ENCODE assay signal across 9 cellular contexts in genomic region chr2:169069341-169069740, GRCh38. TPM values are rescaled to one million over a fixed set of nuclear protein-coding genes. Genes with fewer than 3 reads are reported as not detected.
DNase-seq lines count a peak whose midpoint lies in the region; ATAC-seq and TF ChIP-seq lines count a peak whose summit lies in the region.
"Had no signal": no experiment of that assay in that cellular context is flagged by ENCODE, and none has a peak within 500 bp of the region (broad histone marks: within the 10 kb centered on the region; RNA-seq: fewer than 3 reads in every experiment).

Gene DHRS9, plus strand, starts transcription at chr2:169069563. Its CDS starts 12,019 bp downstream, at chr2:169081582.

- H3K9me3 Mint-ChIP-seq in MCF 10A (ENCODE audit: unreplicated experiment), result no peaks in the 10 kb centered on the region
- H3K9me3 Mint-ChIP-seq: CD8-positive, alpha-beta memory T cell had no signal

- TF ChIP-seq POLR2A in breast epithelium (IDR thresholded peaks at IDR 0.05), result no peak

- no peaks in the 10 kb centered on the region for H3K36me3 Mint-ChIP-seq in MCF 10A (ENCODE audit: insufficient read depth, unreplicated experiment)
- H3K36me3 Mint-ChIP-seq: CD8-positive, alpha-beta memory T cell had no signal

- peak within 1 kb of the TSS; percentile 53 for H3K27ac Mint-ChIP-seq in MCF 10A (ENCODE audit: low read depth, unreplicated experiment)
- H3K27ac Mint-ChIP-seq: CD8-positive, alpha-beta memory T cell had no signal

- POLR2A ChIA-PET in MCF 10A (lab: Yijun Ruan, JAX), result interaction anchor here (0.6 to 1.8 kb wide), 12 partner anchors 10 to 105 kb away, joined by 3 to 17 read pairs (median 4); no protein-coding TSS in a partner anchor

- no peak within 1 kb of the TSS for H3K9ac ChIP-seq in subcutaneous abdominal adipose tissue (ENCODE audit: low read length in 5 of 5)

- H3K27me3 ChIP-seq in breast epithelium (no peaks in the 10 kb centered on the region), SJSA1 (replicated peaks) (no peaks in the 10 kb centered on the region), subcutaneous abdominal adipose tissue (ENCODE audit: control insufficient read depth in 5 of 5, insufficient read depth in 4 of 5, low read length in 5 of 5) (no peaks in the 10 kb centered on the region)

- DNase-seq in MCF 10A (ENCODE audit: unreplicated experiment) (peak; percentile 97), breast epithelium (ENCODE audit: low spot score in 2 of 2) (no peak), SJSA1 (ENCODE audit: low read depth in 1 of 2, low spot score in 2 of 2) (peak; percentile 33 to 57), glomerular endothelial cell (ENCODE audit: extremely low read depth, low read depth, low spot score) (peak; percentile 25), GM13977 (ENCODE audit: low spot score) (no peak)
- DNase-seq: CD8-positive, alpha-beta memory T cell had no signal

- H3K4me3 ChIP-seq in breast epithelium, result peak within 1 kb of the TSS in 1 of 3 donors; percentile 9
- H3K4me3 ChIP-seq in SJSA1, result no peak within 1 kb of the TSS
- peak within 1 kb of the TSS in 4 of 5 donors; percentile 9 to 23 (median 20) for H3K4me3 ChIP-seq in subcutaneous abdominal adipose tissue (ENCODE audit: low read depth in 1 of 5, low read length in 5 of 5)

- no TSS peak for BruUV-seq in MCF 10A (replicated peaks; lab: Mats Ljungman, UMichigan)

- peaks cover 16% of the 10 kb centered on the region for H3K4me1 Mint-ChIP-seq in MCF 10A (ENCODE audit: insufficient read depth, unreplicated experiment)

- intact Hi-C loops in MCF 10A (cut with micrococcal nuclease) (no loop called here), breast epithelium (cut with DNase I; ENCODE audit: low total_unique reads) (no loop called here)

- TF ChIP-seq CTCF in MCF 10A (IDR thresholded peaks at IDR 0.05; ENCODE audit: unreplicated experiment), result no peak
- TF ChIP-seq CTCF in breast epithelium (IDR thresholded peaks at IDR 0.05), result no peak
- no peak for TF ChIP-seq CTCF in GM13977 (IDR thresholded peaks at IDR 0.05; ENCODE audit: extremely low read depth, insufficient read depth, missing control alignments)

- H3K4me1 ChIP-seq in breast epithelium (no peaks in the 10 kb centered on the region), SJSA1 (replicated peaks) (peaks cover 10% of the 10 kb centered on the region), subcutaneous abdominal adipose tissue (ENCODE audit: control insufficient read depth in 5 of 5, insufficient read depth in 5 of 5, low read length in 5 of 5) (peaks cover 3 to 48% (median 34%) of the 10 kb centered on the region in 5 donors)

- H3K27ac ChIP-seq in breast epithelium (no peak within 1 kb of the TSS), SJSA1 (no peak within 1 kb of the TSS), subcutaneous abdominal adipose tissue (ENCODE audit: low read depth, low read length) (peak within 1 kb of the TSS; percentile 7)

- ATAC-seq in GM21381 (IDR thresholded peaks at IDR 0.05; ENCODE audit: unreplicated experiment) (no peak), HG03095 (IDR thresholded peaks at IDR 0.05; ENCODE audit: unreplicated experiment) (no peak)

- CTCF ChIA-PET in MCF 10A (lab: Yijun Ruan, JAX), result interaction anchor here (0.6 to 0.7 kb wide), 4 partner anchors 24 to 102 kb away, joined by 3 to 5 read pairs (median 4); no protein-coding TSS in a partner anchor

- H3K9me3 ChIP-seq in breast epithelium, result no peaks in the 10 kb centered on the region
- H3K9me3 ChIP-seq in SJSA1 (replicated peaks), result no peaks in the 10 kb centered on the region
- H3K9me3 ChIP-seq in subcutaneous abdominal adipose tissue (ENCODE audit: control insufficient read depth in 5 of 5, low read length in 5 of 5), result no peaks in the 10 kb centered on the region

- H3K27me3 Mint-ChIP-seq in MCF 10A (ENCODE audit: insufficient read depth, unreplicated experiment), result no peaks in the 10 kb centered on the region

- in situ Hi-C loops in GM13977 (cut with MboI; ENCODE audit: low pct_unique_long_range_greater_than_20kb, low sequenced_read_pairs, unreplicated experiment), result no loop called here

- no peaks in the 10 kb centered on the region for H3K36me3 ChIP-seq in breast epithelium
- H3K36me3 ChIP-seq in SJSA1, result no peaks in the 10 kb centered on the region
- no peaks in the 10 kb centered on the region for H3K36me3 ChIP-seq in subcutaneous abdominal adipose tissue (ENCODE audit: control insufficient read depth in 5 of 5, insufficient read depth in 5 of 5, low read length in 5 of 5)

- no peak within 1 kb of the TSS for H3K4me3 Mint-ChIP-seq in MCF 10A (ENCODE audit: unreplicated experiment)
- H3K4me3 Mint-ChIP-seq: CD8-positive, alpha-beta memory T cell had no signal

RNA-seq across cellular contexts. Expression of gene DHRS9, which starts in this region (rescaled TPM):
- total RNA-seq in MCF 10A (2022) (0.21 TPM in 1 of 2 replicates, not detected in the other), breast epithelium (1 to 10 TPM in 2 of 3 donors, under 1 TPM in 1; 0.73 to 7.8 (median 3.3) TPM), glomerular endothelial cell (3.0 TPM in 1 of 2 replicates, not detected in the other)
- total RNA-seq in SJSA1 (2014; rRNA removed; shearing (Covaris generic)), result 0.11 and 0.19 TPM in 2 replicates

Comparison
In these comparisons a context has a peak if more than half of its experiments do, and no peak if none do; other contexts are left out.
1. Peak in DNase-seq in MCF 10A; RNA of the gene not detected or under 1 TPM.
2. Peak in DNase-seq in SJSA1; RNA of the gene not detected or under 1 TPM.